In the genomic region with DNA sequence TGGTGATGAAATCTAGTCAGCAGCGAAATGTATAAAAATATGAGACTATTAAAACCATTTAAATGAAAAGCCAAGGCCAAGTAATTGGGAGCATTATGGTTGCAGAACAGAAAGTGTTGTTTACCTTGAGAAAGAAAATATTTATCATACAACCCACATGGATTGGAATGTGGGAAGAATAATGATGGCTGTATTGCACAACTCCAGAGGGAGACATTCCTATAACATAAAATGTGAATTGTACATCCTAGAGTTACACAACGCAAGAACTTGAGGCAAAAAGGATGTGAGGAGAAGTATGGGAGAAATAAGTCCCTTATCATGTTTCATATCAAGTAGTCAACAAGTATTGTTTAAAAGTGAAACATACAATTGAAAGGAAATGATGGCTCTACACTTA, we compare ENCODE assay signal across 1 cellular context.
TF ChIP-seq lines count a peak whose summit lies in the region.

No MANE protein-coding gene starts in this region.

TF ChIP-seq in IMR-90, 13 proteins besides CTCF, POLR2A, EP300 and RAD21 (continued from another document):
- TF ChIP-seq, protein P1, sequence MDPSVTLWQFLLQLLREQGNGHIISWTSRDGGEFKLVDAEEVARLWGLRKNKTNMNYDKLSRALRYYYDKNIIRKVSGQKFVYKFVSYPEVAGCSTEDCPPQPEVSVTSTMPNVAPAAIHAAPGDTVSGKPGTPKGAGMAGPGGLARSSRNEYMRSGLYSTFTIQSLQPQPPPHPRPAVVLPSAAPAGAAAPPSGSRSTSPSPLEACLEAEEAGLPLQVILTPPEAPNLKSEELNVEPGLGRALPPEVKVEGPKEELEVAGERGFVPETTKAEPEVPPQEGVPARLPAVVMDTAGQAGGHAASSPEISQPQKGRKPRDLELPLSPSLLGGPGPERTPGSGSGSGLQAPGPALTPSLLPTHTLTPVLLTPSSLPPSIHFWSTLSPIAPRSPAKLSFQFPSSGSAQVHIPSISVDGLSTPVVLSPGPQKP (IDR thresholded peaks at IDR 0.05; ENCODE audit: borderline replicate concordance, low read depth, low read length): no peak
